Comparison of ENCODE assay signal across 1 cellular context in genomic region chr4:73617256-73617655, GRCh38.
TF ChIP-seq lines count a peak whose summit lies in the region.

No MANE protein-coding gene starts in this region.

TF ChIP-seq in HepG2, 621 proteins besides CTCF, POLR2A, EP300 and RAD21:
- TF ChIP-seq ZNF326 (CRISPR knock-in tag; IDR thresholded peaks at IDR 0.05; ENCODE audit: borderline replicate concordance), result no peak
- peak; percentile 86 for TF ChIP-seq CREB1 (IDR thresholded peaks at IDR 0.05)
- TF ChIP-seq CREB1 (CRISPR knock-in tag; IDR thresholded peaks at IDR 0.05), result no peak
- no peak for TF ChIP-seq MEIS1 (CRISPR knock-in tag; IDR thresholded peaks at IDR 0.05; ENCODE audit: borderline replicate concordance)
- TF ChIP-seq, protein P1, sequence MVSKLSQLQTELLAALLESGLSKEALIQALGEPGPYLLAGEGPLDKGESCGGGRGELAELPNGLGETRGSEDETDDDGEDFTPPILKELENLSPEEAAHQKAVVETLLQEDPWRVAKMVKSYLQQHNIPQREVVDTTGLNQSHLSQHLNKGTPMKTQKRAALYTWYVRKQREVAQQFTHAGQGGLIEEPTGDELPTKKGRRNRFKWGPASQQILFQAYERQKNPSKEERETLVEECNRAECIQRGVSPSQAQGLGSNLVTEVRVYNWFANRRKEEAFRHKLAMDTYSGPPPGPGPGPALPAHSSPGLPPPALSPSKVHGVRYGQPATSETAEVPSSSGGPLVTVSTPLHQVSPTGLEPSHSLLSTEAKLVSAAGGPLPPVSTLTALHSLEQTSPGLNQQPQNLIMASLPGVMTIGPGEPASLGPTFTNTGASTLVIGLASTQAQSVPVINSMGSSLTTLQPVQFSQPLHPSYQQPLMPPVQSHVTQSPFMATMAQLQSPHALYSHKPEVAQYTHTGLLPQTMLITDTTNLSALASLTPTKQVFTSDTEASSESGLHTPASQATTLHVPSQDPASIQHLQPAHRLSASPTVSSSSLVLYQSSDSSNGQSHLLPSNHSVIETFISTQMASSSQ (IDR thresholded peaks at IDR 0.05; ENCODE audit: low read depth), result no peak
- TF ChIP-seq, protein P1 (CRISPR knock-in tag; IDR thresholded peaks at IDR 0.05; ENCODE audit: borderline replicate concordance), result no peak
- TF ChIP-seq, protein P2, sequence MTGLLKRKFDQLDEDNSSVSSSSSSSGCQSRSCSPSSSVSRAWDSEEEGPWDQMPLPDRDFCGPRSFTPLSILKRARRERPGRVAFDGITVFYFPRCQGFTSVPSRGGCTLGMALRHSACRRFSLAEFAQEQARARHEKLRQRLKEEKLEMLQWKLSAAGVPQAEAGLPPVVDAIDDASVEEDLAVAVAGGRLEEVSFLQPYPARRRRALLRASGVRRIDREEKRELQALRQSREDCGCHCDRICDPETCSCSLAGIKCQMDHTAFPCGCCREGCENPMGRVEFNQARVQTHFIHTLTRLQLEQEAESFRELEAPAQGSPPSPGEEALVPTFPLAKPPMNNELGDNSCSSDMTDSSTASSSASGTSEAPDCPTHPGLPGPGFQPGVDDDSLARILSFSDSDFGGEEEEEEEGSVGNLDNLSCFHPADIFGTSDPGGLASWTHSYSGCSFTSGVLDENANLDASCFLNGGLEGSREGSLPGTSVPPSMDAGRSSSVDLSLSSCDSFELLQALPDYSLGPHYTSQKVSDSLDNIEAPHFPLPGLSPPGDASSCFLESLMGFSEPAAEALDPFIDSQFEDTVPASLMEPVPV (CRISPR knock-in tag; IDR thresholded peaks at IDR 0.05), result no peak
